In the genomic region with DNA sequence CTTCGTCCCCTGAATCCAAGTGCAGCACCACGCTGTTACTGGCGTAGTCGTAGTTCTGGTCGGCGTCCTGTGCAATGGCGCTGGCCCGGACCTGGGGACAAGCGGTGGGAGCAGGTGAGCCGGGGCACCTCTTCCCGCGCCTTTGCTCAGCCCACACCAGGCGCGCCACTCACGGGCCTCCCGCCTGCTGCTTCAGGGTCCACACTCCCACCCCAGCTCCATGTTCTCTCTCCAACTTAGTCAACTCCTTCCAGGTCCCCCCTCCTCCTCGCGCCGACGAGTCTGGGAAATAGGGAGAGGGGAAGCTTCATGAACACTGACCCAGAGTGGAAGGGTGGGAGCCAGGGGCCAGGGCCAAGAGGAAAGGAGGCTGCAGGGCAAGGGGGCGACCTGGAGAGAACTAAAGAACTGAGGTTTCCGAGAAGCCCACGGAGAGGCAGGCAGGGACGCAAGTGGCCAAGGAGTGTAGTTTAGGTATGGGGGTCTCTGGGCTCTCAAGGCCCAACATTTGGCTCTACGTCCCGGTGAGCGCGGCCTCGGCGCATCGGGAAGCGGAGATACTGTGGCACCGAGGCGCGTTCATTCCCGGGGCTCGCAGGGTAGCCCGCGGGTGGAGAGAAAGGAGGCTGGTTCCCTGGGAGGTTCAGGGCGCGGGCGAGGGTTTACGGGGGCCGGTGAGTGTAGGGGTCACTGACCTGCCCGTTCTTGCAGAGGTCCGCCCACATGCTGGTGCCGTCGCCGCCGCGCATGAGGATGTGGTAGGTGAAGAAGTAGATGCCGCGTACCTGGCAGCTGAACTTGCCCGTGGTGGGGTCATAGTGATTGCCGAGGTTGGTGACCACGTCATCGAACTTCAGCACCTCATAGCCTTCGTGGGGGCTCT, we compare ENCODE assay signal across 22 cellular contexts. TPM values are rescaled to one million over a fixed set of nuclear protein-coding genes. Genes with fewer than 3 reads are reported as not detected.
DNase-seq lines count a peak whose midpoint lies in the region; ATAC-seq and TF ChIP-seq lines count a peak whose summit lies in the region.
"Had no signal": no experiment of that assay in that cellular context is flagged by ENCODE, and none has a peak within 500 bp of the region (broad histone marks: within the 10 kb centered on the region; RNA-seq: fewer than 3 reads in every experiment).

No MANE protein-coding gene starts in this region.

- TF ChIP-seq EP300 in suprapubic skin (IDR thresholded peaks at IDR 0.05): no peak

- H3K27ac Mint-ChIP-seq in activated naive CD4-positive, alpha-beta T cell treated with anti-CD3 and anti-CD28 coated beads, Interleukin-2, amount 10 ng/mL, durations not matched to agents 7 days and 5 days: peak overlapping the region; percentile 34
- no peak overlapping the region for H3K27ac Mint-ChIP-seq in CD8-positive, alpha-beta T cell
- H3K27ac Mint-ChIP-seq: B cell; T-helper 2 cell treated with Interferon-gamma antibody and Interleukin-4, amounts not matched to agents 5 μg/mL and 100 μg/mL, for 36 hours had no signal

- H3K4me3 ChIP-seq in iPS-20b (ENCODE audit: low read length) (peak overlapping the region; percentile 72), suprapubic skin (peak overlapping the region; percentile 22)
- H3K4me3 ChIP-seq in CD8-positive, alpha-beta T cell (ENCODE audit: low read depth, low read length): no peak overlapping the region
- H3K4me3 ChIP-seq: heart right ventricle, lower lobe of right lung, upper lobe of right lung had no signal

- H3K4me3 Mint-ChIP-seq in activated naive CD4-positive, alpha-beta T cell treated with anti-CD3 and anti-CD28 coated beads, Interleukin-2, amount 10 ng/mL, durations not matched to agents 7 days and 5 days: no peak overlapping the region
- H3K4me3 Mint-ChIP-seq in CD8-positive, alpha-beta T cell: no peak overlapping the region
- H3K4me3 Mint-ChIP-seq: B cell; T-helper 2 cell treated with Interferon-gamma antibody and Interleukin-4, amounts not matched to agents 5 μg/mL and 100 μg/mL, for 36 hours had no signal

- H3K36me3 ChIP-seq in iPS-20b (ENCODE audit: insufficient read depth, low read depth, low read length) (no peaks in the 10 kb centered on the region), suprapubic skin (no peaks in the 10 kb centered on the region)
- no peaks in the 10 kb centered on the region for H3K36me3 ChIP-seq in CD8-positive, alpha-beta T cell (ENCODE audit: insufficient read depth, low read length)
- H3K36me3 ChIP-seq: heart right ventricle, lower lobe of right lung, upper lobe of right lung, WERI-Rb-1 had no signal

- CTCF ChIA-PET in activated naive CD4-positive, alpha-beta T cell treated with anti-CD3 and anti-CD28 coated beads, Interleukin-2, amount 10 ng/mL, durations not matched to agents 7 days and 5 days (lab: Charles Lee): no interaction called here
- CTCF ChIA-PET in CD8-positive, alpha-beta T cell (lab: Charles Lee): no interaction called here

- TF ChIP-seq CTCF in suprapubic skin (IDR thresholded peaks at IDR 0.05): no peak
- no peak for TF ChIP-seq CTCF in CD8-positive, alpha-beta T cell (IDR thresholded peaks at IDR 0.05)

- ATAC-seq in HG02973 (IDR thresholded peaks at IDR 0.05; ENCODE audit: unreplicated experiment): no peak
- no peak for ATAC-seq in CD8-positive, alpha-beta T cell
- ATAC-seq: heart right ventricle, lower lobe of right lung, upper lobe of right lung had no signal

- peaks cover 82% of the 10 kb centered on the region for H3K27me3 Mint-ChIP-seq in activated naive CD4-positive, alpha-beta T cell treated with anti-CD3 and anti-CD28 coated beads, Interleukin-2, amount 10 ng/mL, durations not matched to agents 7 days and 5 days
- H3K27me3 Mint-ChIP-seq in CD8-positive, alpha-beta T cell (ENCODE audit: low read depth): peaks cover 59% of the 10 kb centered on the region

- H3K9me3 Mint-ChIP-seq in activated naive CD4-positive, alpha-beta T cell treated with anti-CD3 and anti-CD28 coated beads, Interleukin-2, amount 10 ng/mL, durations not matched to agents 7 days and 5 days: no peaks in the 10 kb centered on the region
- no peaks in the 10 kb centered on the region for H3K9me3 Mint-ChIP-seq in CD8-positive, alpha-beta T cell
- H3K9me3 Mint-ChIP-seq: T-helper 2 cell treated with Interferon-gamma antibody and Interleukin-4, amounts not matched to agents 5 μg/mL and 100 μg/mL, for 36 hours had no signal

- H3K9me3 ChIP-seq in iPS-20b (ENCODE audit: insufficient read depth, low read depth, low read length) (no peaks in the 10 kb centered on the region), suprapubic skin (no peaks in the 10 kb centered on the region)
- H3K9me3 ChIP-seq in CD8-positive, alpha-beta T cell (ENCODE audit: low read length): no peaks in the 10 kb centered on the region
- H3K9me3 ChIP-seq: heart right ventricle, lower lobe of right lung, SK-N-SH, upper lobe of right lung had no signal

- peak overlapping the region; percentile 44; the same call in 1 of the 2 replicates for H3K9ac ChIP-seq in iPS-20b (ENCODE audit: low read depth, low read length)
- H3K9ac ChIP-seq: SK-N-SH had no signal

- no peaks in the 10 kb centered on the region for H3K36me3 Mint-ChIP-seq in activated naive CD4-positive, alpha-beta T cell treated with anti-CD3 and anti-CD28 coated beads, Interleukin-2, amount 10 ng/mL, durations not matched to agents 7 days and 5 days
- no peaks in the 10 kb centered on the region for H3K36me3 Mint-ChIP-seq in CD8-positive, alpha-beta T cell

- H3K27ac ChIP-seq in iPS-20b (ENCODE audit: low read length) (no peak overlapping the region), suprapubic skin (no peak overlapping the region)
- H3K27ac ChIP-seq in CD8-positive, alpha-beta T cell (ENCODE audit: low read depth, low read length): no peak overlapping the region
- H3K27ac ChIP-seq: heart right ventricle, lower lobe of right lung, upper lobe of right lung, WERI-Rb-1 had no signal

- 4% methylated on average over 40 of the region's 58 CpGs for WGBS in suprapubic skin

- no peak for DNase-seq in activated naive CD4-positive, alpha-beta T cell treated with anti-CD3 and anti-CD28 coated beads, Interleukin-2, amount 10 ng/mL, durations not matched to agents 7 days and 5 days
- DNase-seq in activated naive CD4-positive, alpha-beta T cell (lab: John Stamatoyannopoulos, UW): no peak
- DNase-seq in ecto neural progenitor cell (ENCODE audit: low spot score) (peak; percentile 54), suprapubic skin (ENCODE audit: low spot score in 2 of 2) (no peak), CD1c-positive myeloid dendritic cell (ENCODE audit: extremely low spot score) (no peak)
- no peak for DNase-seq in CD8-positive, alpha-beta T cell
- DNase-seq: activated CD4-positive, alpha-beta T cell treated with anti-CD3 and anti-CD28 coated beads, Interleukin-2, amount 50 U/mL, for 4 hours; COR-L47; DND-41; heart right ventricle; lower lobe of right lung; NCI-H1436 treated with DMSO at 0.1 percent for 48 hours; NCI-H524 treated with DMSO at 0.1 percent for 48 hours; RPMI8226; upper lobe of right lung; WERI-Rb-1 had no signal

- H3K4me1 ChIP-seq in iPS-20b (ENCODE audit: insufficient read depth, low read length) (peaks cover 20% of the 10 kb centered on the region; the same call in 1 of the 2 replicates), suprapubic skin (peaks cover 30% of the 10 kb centered on the region)
- H3K4me1 ChIP-seq in CD8-positive, alpha-beta T cell (ENCODE audit: insufficient read depth, low read length): no peaks in the 10 kb centered on the region
- H3K4me1 ChIP-seq: lower lobe of right lung had no signal

- H3K27me3 ChIP-seq in iPS-20b (ENCODE audit: insufficient read depth, low read length): peaks cover 80% of the 10 kb centered on the region
- peaks cover 94% of the 10 kb centered on the region for H3K27me3 ChIP-seq in suprapubic skin
- H3K27me3 ChIP-seq in CD8-positive, alpha-beta T cell (ENCODE audit: insufficient read depth, low read length): peaks cover 3% of the 10 kb centered on the region

- no peak for TF ChIP-seq POLR2A in suprapubic skin (IDR thresholded peaks at IDR 0.05)

- intact Hi-C loops in CD8-positive, alpha-beta T cell (cut with DNase I, micrococcal nuclease): no loop called here

- POLR2A ChIA-PET in CD8-positive, alpha-beta T cell (lab: Charles Lee): no interaction called here

- no peaks in the 10 kb centered on the region for H3K4me1 Mint-ChIP-seq in activated naive CD4-positive, alpha-beta T cell treated with anti-CD3 and anti-CD28 coated beads, Interleukin-2, amount 10 ng/mL, durations not matched to agents 7 days and 5 days
- no peaks in the 10 kb centered on the region for H3K4me1 Mint-ChIP-seq in CD8-positive, alpha-beta T cell (ENCODE audit: low read depth)

RNA-seq across cellular contexts. Expression of gene C1QL2, which starts 1.4 kb away (rescaled TPM):
- under 1 TPM in 1 of 4 donors, not detected in 3; 0.76 TPM for total RNA-seq in suprapubic skin
- not detected for total RNA-seq in CD8-positive, alpha-beta T cell
- total RNA-seq: B cell, heart right ventricle, lower lobe of right lung, osteocyte, upper lobe of right lung had no signal
